ENCODE assay signal across 23 cellular contexts in the genomic region with DNA sequence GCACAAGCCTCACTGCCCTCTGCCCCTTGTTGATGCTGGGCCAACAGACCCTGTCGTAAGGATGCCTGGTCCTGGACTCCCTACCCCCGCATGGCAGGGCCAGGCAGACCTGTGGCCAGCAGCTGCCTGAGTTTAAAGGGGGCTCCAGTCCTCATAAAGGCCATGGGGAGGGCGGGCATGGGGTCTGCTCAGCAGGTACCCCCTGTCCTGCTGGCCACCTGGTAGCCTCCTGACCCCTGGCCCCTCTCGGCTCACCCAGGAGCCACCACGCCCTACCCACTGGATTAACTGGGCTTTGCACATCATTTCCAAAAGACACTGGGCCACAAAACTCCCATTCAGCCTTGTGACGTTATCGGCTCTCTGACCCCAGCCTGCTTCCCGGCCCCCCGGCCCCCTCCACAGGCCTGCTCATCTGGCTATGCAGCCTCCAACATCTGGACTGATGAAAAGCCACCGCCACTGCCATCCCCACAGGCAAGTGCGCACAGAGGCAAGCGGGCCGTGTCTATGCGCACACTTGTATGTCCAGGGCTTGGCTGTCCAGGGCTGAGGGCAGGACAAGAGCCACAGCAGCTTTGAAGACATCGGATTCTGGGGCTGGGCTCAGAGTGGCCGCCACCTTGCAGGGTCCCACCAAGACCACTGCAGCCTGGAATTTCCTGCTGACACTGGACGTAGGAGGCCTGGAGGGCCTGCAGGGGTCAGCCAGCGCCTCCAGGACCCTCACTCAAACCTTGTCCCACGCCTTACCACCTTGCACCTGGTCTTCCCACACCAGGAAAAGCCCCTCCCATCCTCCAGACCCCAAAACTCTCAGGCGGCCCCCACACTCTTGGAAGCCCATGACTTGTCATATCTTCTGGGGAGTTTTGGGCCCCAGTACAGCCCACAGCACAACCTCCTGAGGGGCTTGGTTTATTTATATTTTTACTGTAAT. TPM values are rescaled to one million over a fixed set of nuclear protein-coding genes. Genes with fewer than 3 reads are reported as not detected.
DNase-seq lines count a peak whose midpoint lies in the region; ATAC-seq and TF ChIP-seq lines count a peak whose summit lies in the region.
"Had no signal": no experiment of that assay in that cellular context is flagged by ENCODE, and none has a peak within 500 bp of the region (broad histone marks: within the 10 kb centered on the region; RNA-seq: fewer than 3 reads in every experiment).

No MANE protein-coding gene starts in this region.

- CTCF ChIA-PET in naive thymus-derived CD4-positive, alpha-beta T cell (lab: Charles Lee) = no interaction called here

- no peak overlapping the region for H3K4me3 ChIP-seq in BLaER1
- no peak overlapping the region for H3K4me3 ChIP-seq in sigmoid colon
- no peak overlapping the region for H3K4me3 ChIP-seq in naive thymus-derived CD4-positive, alpha-beta T cell (ENCODE audit: low read length)
- H3K4me3 ChIP-seq: cardiac muscle cell, left lung, skin epidermis, thyroid gland had no signal

- no peaks in the 10 kb centered on the region for H3K27me3 Mint-ChIP-seq in T-helper 2 cell treated with Interferon-gamma antibody and Interleukin-4, amounts not matched to agents 5 μg/mL and 100 μg/mL, for 36 hours (ENCODE audit: low read depth)
- peaks cover 0 to 5% (median 0%) of the 10 kb centered on the region in 5 donors for H3K27me3 Mint-ChIP-seq in naive thymus-derived CD4-positive, alpha-beta T cell

- in situ Hi-C loops in GM13976 (cut with MboI; ENCODE audit: low sequenced_read_pairs, unreplicated experiment) = no loop called here

- TF ChIP-seq CTCF in GM13976 (IDR thresholded peaks at IDR 0.05; ENCODE audit: borderline replicate concordance, control extremely low read depth, extremely low read depth, insufficient read depth, missing control alignments) (no peak), sigmoid colon (IDR thresholded peaks at IDR 0.05) (no peak)

- H3K27ac Mint-ChIP-seq in T-helper 2 cell treated with Interferon-gamma antibody and Interleukin-4, amounts not matched to agents 5 μg/mL and 100 μg/mL, for 36 hours = no peak overlapping the region
- H3K27ac Mint-ChIP-seq in naive thymus-derived CD4-positive, alpha-beta T cell = peak overlapping the region in 1 of 9 donors; percentile 36
- H3K27ac Mint-ChIP-seq: activated CD4-positive, alpha-beta memory T cell treated with anti-CD3 and anti-CD28 coated beads, Interleukin-2, amount 10 ng/mL, durations not matched to agents 7 days and 5 days; activated naive CD8-positive, alpha-beta T cell treated with anti-CD3 and anti-CD28 coated beads for 36 hours; activated T-helper 2 cell treated with anti-CD3 and anti-CD28 coated beads, Interferon-gamma antibody, Interleukin-2, Interleukin-4, amounts not matched to agents 10 μg/mL and 5 μg/mL and 100 μg/mL, durations not matched to agents 14 hours and 24 hours and 36 hours; stimulated activated naive CD8-positive, alpha-beta T cell treated with anti-CD3 and anti-CD28 coated beads, Interleukin-15, Interleukin-2, amounts not matched to agents 100 ng/mL and 50 ng/mL, for 24 hours; T-helper 1 cell treated with Interleukin-12 subunit alpha and Interleukin-12 subunit beta and Interleukin-4 antibody, amounts not matched to agents 30 μg/mL and 1 μg/mL, for 36 hours had no signal

- H3K9me3 Mint-ChIP-seq in T-helper 2 cell treated with Interferon-gamma antibody and Interleukin-4, amounts not matched to agents 5 μg/mL and 100 μg/mL, for 36 hours = no peaks in the 10 kb centered on the region
- H3K9me3 Mint-ChIP-seq in naive thymus-derived CD4-positive, alpha-beta T cell = no peaks in the 10 kb centered on the region
- H3K9me3 Mint-ChIP-seq: activated CD4-positive, alpha-beta memory T cell treated with anti-CD3 and anti-CD28 coated beads, Interleukin-2, amount 10 ng/mL, durations not matched to agents 7 days and 5 days; activated naive CD8-positive, alpha-beta T cell treated with anti-CD3 and anti-CD28 coated beads for 36 hours; activated T-helper 2 cell treated with anti-CD3 and anti-CD28 coated beads, Interferon-gamma antibody, Interleukin-2, Interleukin-4, amounts not matched to agents 10 μg/mL and 5 μg/mL and 100 μg/mL, durations not matched to agents 14 hours and 24 hours and 36 hours; stimulated activated naive CD8-positive, alpha-beta T cell treated with anti-CD3 and anti-CD28 coated beads, Interleukin-15, Interleukin-2, amounts not matched to agents 100 ng/mL and 50 ng/mL, for 24 hours; T-helper 1 cell treated with Interleukin-12 subunit alpha and Interleukin-12 subunit beta and Interleukin-4 antibody, amounts not matched to agents 30 μg/mL and 1 μg/mL, for 36 hours had no signal

- no peak overlapping the region for H3K4me3 Mint-ChIP-seq in T-helper 2 cell treated with Interferon-gamma antibody and Interleukin-4, amounts not matched to agents 5 μg/mL and 100 μg/mL, for 36 hours
- H3K4me3 Mint-ChIP-seq in naive thymus-derived CD4-positive, alpha-beta T cell = no peak overlapping the region
- H3K4me3 Mint-ChIP-seq: activated CD4-positive, alpha-beta memory T cell treated with anti-CD3 and anti-CD28 coated beads, Interleukin-2, amount 10 ng/mL, durations not matched to agents 7 days and 5 days; activated naive CD8-positive, alpha-beta T cell treated with anti-CD3 and anti-CD28 coated beads for 36 hours; stimulated activated naive CD8-positive, alpha-beta T cell treated with anti-CD3 and anti-CD28 coated beads, Interleukin-15, Interleukin-2, amounts not matched to agents 100 ng/mL and 50 ng/mL, for 24 hours; T-helper 1 cell treated with Interleukin-12 subunit alpha and Interleukin-12 subunit beta and Interleukin-4 antibody, amounts not matched to agents 30 μg/mL and 1 μg/mL, for 36 hours had no signal

- intact Hi-C loops in sigmoid colon (cut with DNase I) = no loop called here
- intact Hi-C loops in naive thymus-derived CD4-positive, alpha-beta T cell (cut with micrococcal nuclease) = no loop called here

- no peak for TF ChIP-seq POLR2A in sigmoid colon (IDR thresholded peaks at IDR 0.05)

- H3K27ac ChIP-seq in BLaER1 = no peak overlapping the region
- no peak overlapping the region for H3K27ac ChIP-seq in sigmoid colon
- no peak overlapping the region for H3K27ac ChIP-seq in naive thymus-derived CD4-positive, alpha-beta T cell (ENCODE audit: low read depth, low read length)
- H3K27ac ChIP-seq: cardiac muscle cell, left lung, skin epidermis, thyroid gland had no signal

- peak overlapping the region; percentile 60 for H3K4me2 ChIP-seq in BLaER1

- WGBS in sigmoid colon, 2 donors = 89 to 91% methylated on average over 20 of the region's 20 CpGs

- H4K20me1 ChIP-seq in BLaER1 = peaks cover 51% of the 10 kb centered on the region

- POLR2A ChIA-PET in naive thymus-derived CD4-positive, alpha-beta T cell (lab: Charles Lee) = no interaction called here

- H3K9ac ChIP-seq in BLaER1 = no peak overlapping the region

- peaks cover 25% of the 10 kb centered on the region for H3K27me3 ChIP-seq in BLaER1
- H3K27me3 ChIP-seq in sigmoid colon = peaks cover 0 to 10% (median 0%) of the 10 kb centered on the region in 3 donors
- H3K27me3 ChIP-seq in naive thymus-derived CD4-positive, alpha-beta T cell (ENCODE audit: control insufficient read depth in 2 of 2, insufficient read depth in 2 of 2, low read length in 2 of 2) = no peaks in the 10 kb centered on the region
- H3K27me3 ChIP-seq: cardiac muscle cell, thyroid gland had no signal

- H3K9me3 ChIP-seq in BLaER1 (no peaks in the 10 kb centered on the region), sigmoid colon (no peaks in the 10 kb centered on the region)
- no peaks in the 10 kb centered on the region for H3K9me3 ChIP-seq in naive thymus-derived CD4-positive, alpha-beta T cell (ENCODE audit: control insufficient read depth in 2 of 3, low read length in 3 of 3)
- H3K9me3 ChIP-seq: left lung, thyroid gland had no signal

- TF ChIP-seq EP300 in sigmoid colon (IDR thresholded peaks at IDR 0.05) = no peak

- no peak for ATAC-seq in naive thymus-derived CD4-positive, alpha-beta T cell
- ATAC-seq: left lung, SK-N-SH treated with all-trans-retinoic acid at 6 μM for 48 hours had no signal

- H3K36me3 ChIP-seq in BLaER1 = no peaks in the 10 kb centered on the region
- no peaks in the 10 kb centered on the region for H3K36me3 ChIP-seq in sigmoid colon
- H3K36me3 ChIP-seq in naive thymus-derived CD4-positive, alpha-beta T cell (ENCODE audit: control insufficient read depth in 2 of 3, insufficient read depth in 3 of 3, low read length in 3 of 3) = no peaks in the 10 kb centered on the region
- H3K36me3 ChIP-seq: cardiac muscle cell, left lung, thyroid gland had no signal

- H3K4me1 Mint-ChIP-seq in T-helper 2 cell treated with Interferon-gamma antibody and Interleukin-4, amounts not matched to agents 5 μg/mL and 100 μg/mL, for 36 hours (ENCODE audit: low read depth) = peaks cover 2% of the 10 kb centered on the region
- H3K4me1 Mint-ChIP-seq in naive thymus-derived CD4-positive, alpha-beta T cell = peaks cover 0 to 18% (median 9%) of the 10 kb centered on the region in 7 donors

- peak; percentile 25 for DNase-seq in GM13976 (ENCODE audit: low spot score)
- DNase-seq in islet precursor cell = peak; percentile 52
- peak; percentile 53 for DNase-seq in sigmoid colon
- no peak for DNase-seq in T-helper 2 cell treated with Interferon-gamma antibody and Interleukin-4, amounts not matched to agents 5 μg/mL and 100 μg/mL, for 36 hours (ENCODE audit: low spot score)
- DNase-seq in naive thymus-derived CD4-positive, alpha-beta T cell = no peak
- DNase-seq in anterior cingulate cortex (lab: John Stamatoyannopoulos, UW) = no peak
- DNase-seq: activated CD4-positive, CD25-positive, alpha-beta regulatory T cell; activated CD8-positive, alpha-beta memory T cell treated with anti-CD3 and anti-CD28 coated beads, Interleukin-2, amount 50 U/mL, for 4 hours; cortex of kidney; midbrain; naive B cell; NK-92 treated with Interleukin-12 subunit alpha and Interleukin-12 subunit beta, amount 100 ng/mL, for 24 hours; thyroid gland had no signal

- H3K36me3 Mint-ChIP-seq in T-helper 2 cell treated with Interferon-gamma antibody and Interleukin-4, amounts not matched to agents 5 μg/mL and 100 μg/mL, for 36 hours (ENCODE audit: low read depth) = no peaks in the 10 kb centered on the region
- no peaks in the 10 kb centered on the region for H3K36me3 Mint-ChIP-seq in naive thymus-derived CD4-positive, alpha-beta T cell
- H3K36me3 Mint-ChIP-seq: activated naive CD8-positive, alpha-beta T cell treated with anti-CD3 and anti-CD28 coated beads for 36 hours had no signal

- H3K4me1 ChIP-seq in BLaER1 (peaks cover 87% of the 10 kb centered on the region), sigmoid colon (peaks cover 0 to 7% (median 0%) of the 10 kb centered on the region in 4 donors)
- H3K4me1 ChIP-seq in naive thymus-derived CD4-positive, alpha-beta T cell (ENCODE audit: control insufficient read depth in 2 of 2, insufficient read depth in 2 of 2, low read length in 2 of 2) = peaks cover 8 to 15% of the 10 kb centered on the region in 2 donors
- H3K4me1 ChIP-seq: left lung had no signal

RNA-seq across cellular contexts. Expression of gene IGF2, which starts 48.7 kb away (rescaled TPM):
- total RNA-seq in sigmoid colon = 10 to 100 TPM; 13.9 to 63.1 (median 27.0) TPM
- polyA plus RNA-seq in sigmoid colon = 1 to 10 TPM; 1.6 to 7.8 (median 2.4) TPM
- total RNA-seq in naive thymus-derived CD4-positive, alpha-beta T cell = under 1 TPM in 1 of 5 experiments, not detected in 4; 0.36 TPM
- polyA plus RNA-seq in naive thymus-derived CD4-positive, alpha-beta T cell = not detected

Comparison
In these comparisons a context has a peak if more than half of its experiments do, and no peak if none do; other contexts are left out.
1. DNase-seq: peak in GM13976 (single experiment), islet precursor cell (single experiment) and sigmoid colon (single experiment); none in T-helper 2 cell treated with Interferon-gamma antibody and Interleukin-4, amounts not matched to agents 5 μg/mL and 100 μg/mL, for 36 hours (single experiment), naive thymus-derived CD4-positive, alpha-beta T cell (0 of 9) and anterior cingulate cortex (0 of 58).
2. RNA of gene IGF2, which starts 48.7 kb away (total RNA-seq): 13.9 to 63.1 TPM in sigmoid colon; 0.36 TPM in naive thymus-derived CD4-positive, alpha-beta T cell; every median in the first group is over 10 times any median in the second.